19 cellular contexts compared by ENCODE assay signal in the genomic region with DNA sequence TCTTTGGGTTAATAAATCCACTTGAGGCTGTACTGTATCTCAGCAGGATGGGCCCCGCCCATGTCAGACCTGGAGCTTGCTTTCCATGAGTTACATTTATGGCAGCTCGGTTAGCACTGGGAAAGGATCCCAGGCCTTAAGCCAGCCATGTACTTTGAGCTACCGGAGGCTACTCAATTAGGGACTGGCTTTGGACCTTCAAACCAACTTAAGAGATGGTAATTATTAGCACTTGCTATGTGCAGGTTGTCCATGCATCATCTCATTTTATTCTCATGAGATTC.
DNase-seq lines count a peak whose midpoint lies in the region; ATAC-seq and TF ChIP-seq lines count a peak whose summit lies in the region.
"Had no signal": no experiment of that assay in that cellular context is flagged by ENCODE, and none has a peak within 500 bp of the region (broad histone marks: within the 10 kb centered on the region; RNA-seq: fewer than 3 reads in every experiment).

No MANE protein-coding gene starts in this region.

- TF ChIP-seq EP300 in ovary (IDR thresholded peaks at IDR 0.05): no peak

- H3K9me3 ChIP-seq in mucosa of descending colon: no peaks in the 10 kb centered on the region
- H3K9me3 ChIP-seq in ovary: no peaks in the 10 kb centered on the region
- H3K9me3 ChIP-seq: MG63 had no signal

- peaks cover 32% of the 10 kb centered on the region for H3K4me1 Mint-ChIP-seq in type B pancreatic cell (ENCODE audit: unreplicated experiment)
- H3K4me1 Mint-ChIP-seq: CD14-positive monocyte had no signal

- ATAC-seq in esophagus mucosa (peak; percentile 35), mucosa of descending colon (peak; percentile 90)

- intact Hi-C loops in mucosa of descending colon (cut with DNase I, micrococcal nuclease) (no loop called here), ovary (cut with DNase I) (no loop called here)

- H3K4me3 ChIP-seq in mucosa of descending colon (no peak overlapping the region), ovary (no peak overlapping the region)
- H3K4me3 ChIP-seq: MG63, SK-N-MC had no signal

- no peaks in the 10 kb centered on the region for H3K27me3 ChIP-seq in ovary
- H3K27me3 ChIP-seq: MG63 had no signal

- H3K4me3 Mint-ChIP-seq in type B pancreatic cell: no peak overlapping the region
- H3K4me3 Mint-ChIP-seq: CD14-positive monocyte had no signal

- H3K9me3 Mint-ChIP-seq in type B pancreatic cell: no peaks in the 10 kb centered on the region

- no peak overlapping the region for H3K27ac ChIP-seq in ovary
- H3K27ac ChIP-seq: SK-N-MC had no signal

- TF ChIP-seq CTCF in mucosa of descending colon (IDR thresholded peaks at IDR 0.05) (no peak), type B pancreatic cell (conservative IDR thresholded peaks at IDR 0.05) (no peak), ovary (IDR thresholded peaks at IDR 0.05) (no peak)

- no peaks in the 10 kb centered on the region for H3K36me3 ChIP-seq in mucosa of descending colon (ENCODE audit: low read depth)
- H3K36me3 ChIP-seq in ovary: no peaks in the 10 kb centered on the region
- H3K36me3 ChIP-seq: MG63 had no signal

- TF ChIP-seq POLR2A in ovary (IDR thresholded peaks at IDR 0.05): no peak

- peak; percentile 49 for DNase-seq in NCI-H69 (lab: John Stamatoyannopoulos, UW)
- peak in 2 of 3 donors; percentile 53 to 64 for DNase-seq in mucosa of descending colon
- DNase-seq in type B pancreatic cell (ENCODE audit: extremely low spot score, unreplicated experiment): no peak
- no peak for DNase-seq in EL
- DNase-seq in ovary: no peak
- no peak for DNase-seq in T-helper 9 cell
- DNase-seq: DND-41; H7; Kasumi-1; MG63; NCI-H1048; NCI-H1436; NCI-H1930; NCI-H345; NCI-H524 treated with DMSO at 0.1 percent for 48 hours; NK-92 treated with Interleukin-12 subunit alpha and Interleukin-12 subunit beta, amount 100 ng/mL, for 24 hours had no signal

- peaks cover 9% of the 10 kb centered on the region for H3K4me1 ChIP-seq in mucosa of descending colon (ENCODE audit: low read depth)
- peaks cover 2% of the 10 kb centered on the region for H3K4me1 ChIP-seq in ovary (ENCODE audit: insufficient read depth)

- peaks cover 5% of the 10 kb centered on the region for H3K27me3 Mint-ChIP-seq in type B pancreatic cell

- no peaks in the 10 kb centered on the region for H3K36me3 Mint-ChIP-seq in type B pancreatic cell
- H3K36me3 Mint-ChIP-seq: CD14-positive monocyte had no signal

- peak overlapping the region; percentile 7 for H3K27ac Mint-ChIP-seq in type B pancreatic cell
- H3K27ac Mint-ChIP-seq: CD14-positive monocyte had no signal

- WGBS in ovary, 3 donors: 72 to 92% (median 90%) methylated on average over 3 of the region's 3 CpGs

Comparison
In these comparisons a context has a peak if more than half of its experiments do, and no peak if none do; other contexts are left out.
1. DNase-seq: peak in NCI-H69 (single experiment) and mucosa of descending colon (2 of 3); none in type B pancreatic cell (single experiment), EL (single experiment), ovary (0 of 5) and T-helper 9 cell (single experiment).